20 cellular contexts compared by ENCODE assay signal in the genomic region with DNA sequence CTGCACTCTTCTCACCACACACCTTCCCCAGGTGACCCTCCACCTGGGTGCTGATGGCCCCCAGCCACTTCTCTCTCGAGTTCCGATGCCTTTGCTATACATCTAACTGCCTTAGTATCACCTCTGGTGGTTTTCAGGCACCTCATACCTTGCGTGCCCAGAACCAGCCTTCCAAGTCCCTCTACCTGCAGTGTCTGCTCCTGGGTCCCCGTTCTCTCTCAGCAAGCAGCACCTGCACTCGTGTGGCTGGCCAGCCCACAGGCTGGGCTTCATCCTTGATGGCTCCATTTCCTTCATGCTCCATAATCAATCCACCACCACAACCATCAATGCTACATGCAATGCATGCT. TPM values are rescaled to one million over a fixed set of nuclear protein-coding genes. Genes with fewer than 3 reads are reported as not detected.
DNase-seq lines count a peak whose midpoint lies in the region; ATAC-seq and TF ChIP-seq lines count a peak whose summit lies in the region.
"Had no signal": no experiment of that assay in that cellular context is flagged by ENCODE, and none has a peak within 500 bp of the region (broad histone marks: within the 10 kb centered on the region; RNA-seq: fewer than 3 reads in every experiment).

No MANE protein-coding gene starts in this region.

- CTCF ChIA-PET in WTC11 (lab: Charles Lee): interaction anchor here (0.9 to 2.3 kb wide), 3 partner anchors 18 to 251 kb away, joined by 3 to 10 read pairs (median 4); no protein-coding TSS in a partner anchor

- POLR2A ChIA-PET in WTC11 (lab: Charles Lee): no interaction called here

- TF ChIP-seq CTCF in WTC11 (IDR thresholded peaks at IDR 0.05) (no peak), glutamatergic neuron (IDR thresholded peaks at IDR 0.05; ENCODE audit: partially characterized antibody, unreplicated experiment) (no peak)

- H3K9me3 Mint-ChIP-seq in WTC11 (peaks cover 25% of the 10 kb centered on the region), glutamatergic neuron (ENCODE audit: unreplicated experiment) (peaks cover 16% of the 10 kb centered on the region)

- H3K27me3 Mint-ChIP-seq in WTC11 (ENCODE audit: low read depth): no peaks in the 10 kb centered on the region; the same call in 1 of the 2 replicates
- H3K27me3 Mint-ChIP-seq in glutamatergic neuron (ENCODE audit: unreplicated experiment): peaks cover 33% of the 10 kb centered on the region
- H3K27me3 Mint-ChIP-seq: CD4-positive, CD25-positive, alpha-beta regulatory T cell had no signal

- peaks cover 3% of the 10 kb centered on the region; the same call in 1 of the 2 replicates for H3K36me3 Mint-ChIP-seq in WTC11
- peaks cover 23% of the 10 kb centered on the region for H3K36me3 Mint-ChIP-seq in glutamatergic neuron (ENCODE audit: unreplicated experiment)

- no peak overlapping the region for H3K4me3 Mint-ChIP-seq in WTC11
- peak overlapping the region; percentile 36 for H3K4me3 Mint-ChIP-seq in glutamatergic neuron (ENCODE audit: unreplicated experiment)
- H3K4me3 Mint-ChIP-seq: CD4-positive, CD25-positive, alpha-beta regulatory T cell had no signal

- H3K4me1 Mint-ChIP-seq in WTC11 (no peaks in the 10 kb centered on the region), glutamatergic neuron (ENCODE audit: low read depth, unreplicated experiment) (peaks cover 1% of the 10 kb centered on the region)

- intact Hi-C loops in posterior vena cava (cut with DNase I): no loop called here

- H3K27ac Mint-ChIP-seq in WTC11 (no peak overlapping the region), glutamatergic neuron (ENCODE audit: unreplicated experiment) (no peak overlapping the region)

- DNase-seq in activated effector memory CD4-positive, alpha-beta T cell treated with anti-CD3 and anti-CD28 coated beads, Interleukin-2, amount 50 U/mL, for 16 hours: peak; percentile 49
- no peak for DNase-seq in activated effector memory CD4-positive, alpha-beta T cell treated with Interleukin-2 at 50 U/mL for 16 hours
- DNase-seq in WTC11 (ENCODE audit: low spot score): peak; percentile 3
- DNase-seq in glutamatergic neuron: no peak
- peak; percentile 37 for DNase-seq in posterior vena cava (ENCODE audit: low spot score)
- no peak for DNase-seq in globus pallidus (ENCODE audit: low spot score)
- DNase-seq in medulla oblongata (ENCODE audit: extremely low spot score): no peak
- DNase-seq: BE2C; CD4-positive, CD25-positive, alpha-beta regulatory T cell; COR-L47; DMS 273 treated with DMSO at 0.1 percent for 48 hours; DND-41; GM23248; MV-4-11; NCI-H1694 treated with DMSO at 0.1 percent for 48 hours; NCI-H2107; NCI-H510A; NCI-H774; OCI-M1 had no signal

- ATAC-seq in WTC11 (no peak), GM19397 (IDR thresholded peaks at IDR 0.05; ENCODE audit: unreplicated experiment) (no peak)

TF ChIP-seq in WTC11, 78 proteins besides CTCF, POLR2A, EP300 and RAD21:
- TF ChIP-seq ZNF138 (CRISPR knock-in tag; conservative IDR thresholded peaks at IDR 0.05): no peak
- no peak for TF ChIP-seq ZNF512 (CRISPR knock-in tag; IDR thresholded peaks at IDR 0.05; ENCODE audit: borderline replicate concordance)
- no peak for TF ChIP-seq GRHL2 (CRISPR knock-in tag; IDR thresholded peaks at IDR 0.05; ENCODE audit: insufficient replicate concordance, severe bottlenecking)
- TF ChIP-seq ZBTB21 (CRISPR knock-in tag; IDR thresholded peaks at IDR 0.05; ENCODE audit: borderline replicate concordance): no peak
- no peak for TF ChIP-seq ZNF219 (CRISPR knock-in tag; IDR thresholded peaks at IDR 0.05; ENCODE audit: borderline replicate concordance)
- TF ChIP-seq HMGA2 (CRISPR knock-in tag; IDR thresholded peaks at IDR 0.05): no peak
- no peak for TF ChIP-seq ZNF121 (CRISPR knock-in tag; IDR thresholded peaks at IDR 0.05)
- no peak for TF ChIP-seq ZNF671 (CRISPR knock-in tag; IDR thresholded peaks at IDR 0.05)
- TF ChIP-seq, protein P1, sequence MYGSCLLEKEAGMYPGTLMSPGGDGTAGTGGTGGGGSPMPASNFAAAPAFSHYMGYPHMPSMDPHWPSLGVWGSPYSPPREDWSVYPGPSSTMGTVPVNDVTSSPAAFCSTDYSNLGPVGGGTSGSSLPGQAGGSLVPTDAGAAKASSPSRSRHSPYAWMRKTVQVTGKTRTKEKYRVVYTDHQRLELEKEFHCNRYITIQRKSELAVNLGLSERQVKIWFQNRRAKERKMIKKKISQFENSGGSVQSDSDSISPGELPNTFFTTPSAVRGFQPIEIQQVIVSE (CRISPR knock-in tag; IDR thresholded peaks at IDR 0.05; ENCODE audit: borderline replicate concordance): no peak
- no peak for TF ChIP-seq RELA (CRISPR knock-in tag; IDR thresholded peaks at IDR 0.05; ENCODE audit: borderline replicate concordance)
- no peak for TF ChIP-seq TP53 (CRISPR knock-in tag; IDR thresholded peaks at IDR 0.05)

RNA-seq across cellular contexts. Expression of gene EDN2, which starts 49.2 kb away (rescaled TPM):
- 0.33 to 0.39 TPM in 2 of 3 replicates, not detected in the other for total RNA-seq in WTC11 (2021)
- not detected for total RNA-seq in glutamatergic neuron (ENCODE audit: unreplicated experiment)
- total RNA-seq in posterior vena cava: not detected
- total RNA-seq: GM23248 had no signal

Comparison
In these comparisons a context has a peak if more than half of its experiments do, and no peak if none do; other contexts are left out.
1. DNase-seq: peak in activated effector memory CD4-positive, alpha-beta T cell treated with anti-CD3 and anti-CD28 coated beads, Interleukin-2, amount 50 U/mL, for 16 hours (single experiment), WTC11 (single experiment) and posterior vena cava (single experiment); none in activated effector memory CD4-positive, alpha-beta T cell treated with Interleukin-2 at 50 U/mL for 16 hours (single experiment), glutamatergic neuron (single experiment), globus pallidus (single experiment) and medulla oblongata (single experiment).